In genomic region chr16:11330526-11331237, GRCh38 we compare ENCODE assay signal across 1 cellular context.
A peak's percentile ranks its signal among the peaks of the same experiment; 100 is the strongest.
TF ChIP-seq lines count a peak whose summit lies in the region.

No MANE protein-coding gene starts in this region.

TF ChIP-seq in H1, 55 proteins besides CTCF, POLR2A, EP300 and RAD21:
- TF ChIP-seq TBP (IDR thresholded peaks at IDR 0.05; ENCODE audit: low read depth, low read length) (no peak), KDM1A (IDR thresholded peaks at IDR 0.05; ENCODE audit: borderline replicate concordance, low read length) (peak; percentile 29; the same call in 1 of the 2 replicates)
